1 cellular context compared by ENCODE assay signal in genomic region chr17:57819867-57820266, GRCh38.
TF ChIP-seq lines count a peak whose summit lies in the region.

No MANE protein-coding gene starts in this region.

TF ChIP-seq in GM23338, 12 proteins besides CTCF, POLR2A, EP300 and RAD21 (continued from another document):
- TF ChIP-seq REST (IDR thresholded peaks at IDR 0.05; ENCODE audit: unreplicated experiment) (no peak), ZNF462 (CRISPR knock-in tag; IDR thresholded peaks at IDR 0.05) (no peak), NANOG (IDR thresholded peaks at IDR 0.05; ENCODE audit: borderline replicate concordance) (no peak), JUNB (IDR thresholded peaks at IDR 0.05; ENCODE audit: unreplicated experiment) (no peak), ZNF114 (CRISPR knock-in tag; IDR thresholded peaks at IDR 0.05) (no peak), ZNF331 (CRISPR knock-in tag; IDR thresholded peaks at IDR 0.05; ENCODE audit: low read depth) (no peak), STAT1 (IDR thresholded peaks at IDR 0.05; ENCODE audit: unreplicated experiment) (no peak), ETS1 (IDR thresholded peaks at IDR 0.05) (no peak), CREB1 (CRISPR knock-in tag; IDR thresholded peaks at IDR 0.05; ENCODE audit: low read depth) (no peak)
